Comparison of ENCODE assay signal across 13 cellular contexts in genomic region chr13:106156468-106156867, GRCh38.
DNase-seq lines count a peak whose midpoint lies in the region; ATAC-seq and TF ChIP-seq lines count a peak whose summit lies in the region.
"Had no signal": no experiment of that assay in that cellular context is flagged by ENCODE, and none has a peak within 500 bp of the region (broad histone marks: within the 10 kb centered on the region; RNA-seq: fewer than 3 reads in every experiment).

No MANE protein-coding gene starts in this region.

- intact Hi-C loops in posterior cingulate gyrus (cut with DNase I), result no loop called here

- no peak overlapping the region for H3K4me3 ChIP-seq in foreskin fibroblast (ENCODE audit: low read depth in 1 of 2, low read length in 2 of 2)
- H3K4me3 ChIP-seq: ascending aorta had no signal

- DNase-seq in H4 (ENCODE audit: low spot score), result peak; percentile 90
- DNase-seq in SW480 (ENCODE audit: low spot score), result peak; percentile 9
- DNase-seq in foreskin fibroblast, result peak; percentile 97
- peak; percentile 50 for DNase-seq in smooth muscle cell of the brain vasculature (ENCODE audit: low read depth, low spot score)
- no peak for DNase-seq in activated gamma-delta T cell (lab: John Stamatoyannopoulos, UW)
- DNase-seq in posterior cingulate gyrus, result no peak
- DNase-seq: DMS79 treated with DMSO at 0.1 percent for 48 hours, NCI-H1092 treated with DMSO at 0.1 percent for 48 hours, T-helper 9 cell had no signal

- no peak for ATAC-seq in GM21447 (IDR thresholded peaks at IDR 0.05; ENCODE audit: unreplicated experiment)
- no peak for ATAC-seq in HG03135 (IDR thresholded peaks at IDR 0.05; ENCODE audit: unreplicated experiment)
- ATAC-seq: sciatic nerve had no signal

- TF ChIP-seq CTCF in foreskin fibroblast (IDR thresholded peaks at IDR 0.05; ENCODE audit: low read depth, low read length), result no peak

Comparison
In these comparisons a context has a peak if more than half of its experiments do, and no peak if none do; other contexts are left out.
1. DNase-seq: peak in H4 (single experiment), SW480 (single experiment), foreskin fibroblast (2 of 2) and smooth muscle cell of the brain vasculature (single experiment); none in activated gamma-delta T cell (single experiment) and posterior cingulate gyrus (0 of 10).